17 cellular contexts compared by ENCODE assay signal in genomic region chr1:7584643-7585042, GRCh38.
"Had no signal": no experiment of that assay in that cellular context is flagged by ENCODE, and none has a peak within 500 bp of the region (broad histone marks: within the 10 kb centered on the region; RNA-seq: fewer than 3 reads in every experiment).

No MANE protein-coding gene starts in this region.

- H3K27me3 Mint-ChIP-seq: activated CD4-positive, alpha-beta memory T cell treated with anti-CD3 and anti-CD28 coated beads, Interleukin-2, amount 10 ng/mL, durations not matched to agents 7 days and 5 days had no signal

- H3K4me1 Mint-ChIP-seq: activated CD4-positive, alpha-beta memory T cell treated with anti-CD3 and anti-CD28 coated beads, Interleukin-2, amount 10 ng/mL, durations not matched to agents 7 days and 5 days; neural progenitor cell; stimulated activated naive B cell treated with anti-CD40 and anti-IgM and Interleukin-4, amounts not matched to agents 10 μg/mL and 1 μg/mL and 100 μg/mL, for 72 hours had no signal

- H3K4me3 Mint-ChIP-seq: activated CD4-positive, alpha-beta memory T cell treated with anti-CD3 and anti-CD28 coated beads, Interleukin-2, amount 10 ng/mL, durations not matched to agents 7 days and 5 days; activated naive CD4-positive, alpha-beta T cell treated with anti-CD3 and anti-CD28 coated beads for 36 hours; brain; neural progenitor cell; stimulated activated naive B cell treated with anti-CD40 and anti-IgM and Interleukin-4, amounts not matched to agents 10 μg/mL and 1 μg/mL and 100 μg/mL, for 72 hours had no signal

- H3K27ac Mint-ChIP-seq: activated CD4-positive, alpha-beta memory T cell treated with anti-CD3 and anti-CD28 coated beads, Interleukin-2, amount 10 ng/mL, durations not matched to agents 7 days and 5 days; activated naive CD4-positive, alpha-beta T cell treated with anti-CD3 and anti-CD28 coated beads for 36 hours; stimulated activated naive B cell treated with anti-CD40 and anti-IgM and Interleukin-4, amounts not matched to agents 10 μg/mL and 1 μg/mL and 100 μg/mL, for 72 hours had no signal

- H3K9me3 Mint-ChIP-seq: activated CD4-positive, alpha-beta memory T cell treated with anti-CD3 and anti-CD28 coated beads, Interleukin-2, amount 10 ng/mL, durations not matched to agents 7 days and 5 days; activated naive CD4-positive, alpha-beta T cell treated with anti-CD3 and anti-CD28 coated beads for 36 hours; brain; neural progenitor cell; stimulated activated naive B cell treated with anti-CD40 and anti-IgM and Interleukin-4, amounts not matched to agents 10 μg/mL and 1 μg/mL and 100 μg/mL, for 72 hours had no signal

- H3K36me3 Mint-ChIP-seq: brain; neural progenitor cell; stimulated activated naive B cell treated with anti-CD40 and anti-IgM and Interleukin-4, amounts not matched to agents 10 μg/mL and 1 μg/mL and 100 μg/mL, for 72 hours had no signal

- DNase-seq: activated CD4-positive, alpha-beta memory T cell treated with anti-CD3 and anti-CD28 coated beads, Interleukin-2, amount 10 ng/mL, durations not matched to agents 7 days and 5 days; activated CD4-positive, alpha-beta T cell treated with anti-CD3 and anti-CD28 coated beads for 4 hours; activated naive CD4-positive, alpha-beta T cell treated with anti-CD3 and anti-CD28 coated beads for 36 hours; activated T-cell treated with anti-CD3 and anti-CD28 coated beads, Interleukin-2, amount 50 U/mL, for 1 hour; central memory CD4-positive, alpha-beta T cell; erythroblast; foreskin melanocyte; glutamatergic neuron; hypothalamus; islet precursor cell; mammary epithelial cell; stimulated activated naive B cell treated with anti-CD40 and anti-IgM and Interleukin-4, amounts not matched to agents 10 μg/mL and 1 μg/mL and 100 μg/mL, for 72 hours; WERI-Rb-1 had no signal

- ATAC-seq: left lobe of liver; right lobe of liver; stimulated activated naive B cell treated with anti-CD40 and anti-IgM and Interleukin-4, amounts not matched to agents 10 μg/mL and 1 μg/mL and 100 μg/mL, for 72 hours had no signal
